In the genomic region with DNA sequence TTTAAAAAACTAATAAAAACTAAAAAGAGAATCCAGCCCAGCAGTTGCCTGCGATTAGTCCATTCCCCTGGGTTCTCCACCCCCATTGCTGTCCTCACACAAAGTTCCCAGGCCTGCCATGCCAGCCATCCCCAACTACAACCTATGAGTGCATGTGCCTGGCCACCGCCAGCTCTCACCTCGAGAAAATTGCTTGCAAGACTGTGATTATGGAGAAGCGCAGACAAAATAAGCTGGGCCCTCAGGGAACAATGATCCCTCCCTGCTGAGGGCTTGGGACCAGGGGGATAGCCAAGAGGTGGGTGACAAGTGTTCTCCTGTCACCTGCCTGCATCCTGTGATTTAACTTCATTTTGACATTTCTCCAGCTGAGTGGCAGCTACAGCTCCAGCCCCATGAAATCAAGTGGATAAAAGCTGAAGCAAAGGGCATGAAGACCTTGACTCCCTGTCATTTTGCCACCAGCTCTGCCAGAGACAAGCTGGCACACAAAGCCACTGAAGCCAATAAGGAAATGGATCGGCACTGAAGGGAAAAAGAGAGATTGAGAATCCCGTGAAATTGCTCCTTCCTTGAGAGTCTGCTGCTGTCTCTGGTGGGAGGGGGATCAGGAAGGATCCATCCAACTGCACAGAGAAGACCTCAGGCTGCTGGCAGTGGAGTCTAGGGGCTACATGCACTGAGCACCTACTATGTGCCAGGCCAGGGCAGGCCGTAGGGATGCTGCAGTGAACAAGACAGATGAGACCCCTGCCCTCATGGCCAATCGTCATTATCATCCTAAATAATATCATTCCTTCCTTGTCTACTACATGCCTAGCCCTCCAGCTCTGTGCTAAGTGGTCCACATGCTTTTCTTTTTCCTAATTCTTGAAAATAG, we compare ENCODE assay signal across 27 cellular contexts. TPM values are rescaled to one million over a fixed set of nuclear protein-coding genes. Genes with fewer than 3 reads are reported as not detected.
"Had no signal": no experiment of that assay in that cellular context is flagged by ENCODE, and none has a peak within 500 bp of the region (broad histone marks: within the 10 kb centered on the region; RNA-seq: fewer than 3 reads in every experiment).

No MANE protein-coding gene starts in this region.

- H3K9me3 Mint-ChIP-seq: activated T-cell treated with anti-CD3 and anti-CD28 coated beads, Interleukin-2, amount 50 U/mL, for 24 hours; activated T-helper 2 cell treated with anti-CD3 and anti-CD28 coated beads, Interferon-gamma antibody, Interleukin-2, Interleukin-4, amounts not matched to agents 10 μg/mL and 5 μg/mL and 100 μg/mL, durations not matched to agents 14 hours and 24 hours and 36 hours; immature natural killer cell; natural killer cell treated with Interleukin-12 subunit alpha and Interleukin-12 subunit beta and Interleukin-15 and Interleukin-18, amount 100 ng/mL, for 72 hours had no signal

- H3K4me3 Mint-ChIP-seq: activated naive CD4-positive, alpha-beta T cell treated with anti-CD3 and anti-CD28 coated beads, Interleukin-2, amount 10 ng/mL, durations not matched to agents 7 days and 5 days; activated T-cell treated with anti-CD3 and anti-CD28 coated beads, Interleukin-2, amount 50 U/mL, for 24 hours; brain; immature natural killer cell; natural killer cell treated with Interleukin-12 subunit alpha and Interleukin-12 subunit beta and Interleukin-15 and Interleukin-18, amount 100 ng/mL, for 72 hours; stimulated activated naive B cell treated with anti-CD40 and anti-IgM and Interleukin-4, amounts not matched to agents 10 μg/mL and 1 μg/mL and 100 μg/mL, for 72 hours had no signal

- H3K4me1 ChIP-seq: left lung, psoas muscle, right lobe of liver had no signal

- ATAC-seq: left lung; natural killer cell treated with Interleukin-12 subunit alpha and Interleukin-12 subunit beta and Interleukin-15 and Interleukin-18, amount 100 ng/mL, for 72 hours; psoas muscle; right lobe of liver; stimulated activated naive B cell treated with anti-CD40 and anti-IgM and Interleukin-4, amounts not matched to agents 10 μg/mL and 1 μg/mL and 100 μg/mL, for 72 hours had no signal

- DNase-seq: activated CD4-positive, alpha-beta T cell treated with anti-CD3 and anti-CD28 coated beads for 1 hour; activated CD8-positive, alpha-beta memory T cell treated with anti-CD3 and anti-CD28 coated beads, Interleukin-2, amount 50 U/mL, for 4 hours; activated naive CD4-positive, alpha-beta T cell treated with anti-CD3 and anti-CD28 coated beads, Interleukin-2, amount 10 ng/mL, durations not matched to agents 7 days and 5 days; activated T-cell treated with anti-CD3 and anti-CD28 coated beads, Interleukin-2, amount 50 U/mL, for 24 hours; anterior cingulate cortex; caudate nucleus; effector memory CD4-positive, alpha-beta T cell; glutamatergic neuron; immature natural killer cell; mammary epithelial cell; midbrain; ovary; right lobe of liver; stimulated activated CD4-positive, alpha-beta T cell treated with anti-CD3 and anti-CD28 coated beads, Interleukin-15, amount 100 ng/mL, for 24 hours; stimulated activated naive B cell treated with anti-CD40 and anti-IgM and Interleukin-4, amounts not matched to agents 10 μg/mL and 1 μg/mL and 100 μg/mL, for 72 hours; SW 1271; transverse colon had no signal

- H3K27me3 ChIP-seq: ovary, right lobe of liver had no signal

- H3K36me3 Mint-ChIP-seq: activated naive CD4-positive, alpha-beta T cell treated with anti-CD3 and anti-CD28 coated beads, Interleukin-2, amount 10 ng/mL, durations not matched to agents 7 days and 5 days; brain; immature natural killer cell; natural killer cell treated with Interleukin-12 subunit alpha and Interleukin-12 subunit beta and Interleukin-15 and Interleukin-18, amount 100 ng/mL, for 72 hours had no signal

- H3K4me3 ChIP-seq: esophagus muscularis mucosa, hepatocyte, left lung, ovary, psoas muscle, right lobe of liver, SK-N-MC, smooth muscle cell, transverse colon had no signal

- H3K4me1 Mint-ChIP-seq: activated naive CD4-positive, alpha-beta T cell treated with anti-CD3 and anti-CD28 coated beads, Interleukin-2, amount 10 ng/mL, durations not matched to agents 7 days and 5 days had no signal

- H3K27ac ChIP-seq: esophagus muscularis mucosa, hepatocyte, left lung, ovary, psoas muscle, right lobe of liver, SK-N-MC, transverse colon had no signal

- H3K9me3 ChIP-seq: esophagus muscularis mucosa, psoas muscle, right lobe of liver, transverse colon had no signal

- H3K27ac Mint-ChIP-seq: activated naive CD4-positive, alpha-beta T cell treated with anti-CD3 and anti-CD28 coated beads, Interleukin-2, amount 10 ng/mL, durations not matched to agents 7 days and 5 days; activated T-cell treated with anti-CD3 and anti-CD28 coated beads, Interleukin-2, amount 50 U/mL, for 24 hours; activated T-helper 2 cell treated with anti-CD3 and anti-CD28 coated beads, Interferon-gamma antibody, Interleukin-2, Interleukin-4, amounts not matched to agents 10 μg/mL and 5 μg/mL and 100 μg/mL, durations not matched to agents 14 hours and 24 hours and 36 hours; brain; immature natural killer cell; natural killer cell treated with Interleukin-12 subunit alpha and Interleukin-12 subunit beta and Interleukin-15 and Interleukin-18, amount 100 ng/mL, for 72 hours; stimulated activated naive B cell treated with anti-CD40 and anti-IgM and Interleukin-4, amounts not matched to agents 10 μg/mL and 1 μg/mL and 100 μg/mL, for 72 hours had no signal

- H3K36me3 ChIP-seq: esophagus muscularis mucosa, left lung, ovary, right lobe of liver, transverse colon had no signal

RNA-seq across cellular contexts. Expression of a gene that starts 40.7 kb away (rescaled TPM):
- total RNA-seq: esophagus muscularis mucosa; mammary epithelial cell; psoas muscle; right lobe of liver; T-helper 2 cell treated with Interferon-gamma antibody and Interleukin-4, amounts not matched to agents 100 ng/mL and 5 ng/mL, for 36 hours; transverse colon had no signal
- polyA plus RNA-seq: immature natural killer cell had no signal
